ENCODE assay signal across 24 cellular contexts in the genomic region with DNA sequence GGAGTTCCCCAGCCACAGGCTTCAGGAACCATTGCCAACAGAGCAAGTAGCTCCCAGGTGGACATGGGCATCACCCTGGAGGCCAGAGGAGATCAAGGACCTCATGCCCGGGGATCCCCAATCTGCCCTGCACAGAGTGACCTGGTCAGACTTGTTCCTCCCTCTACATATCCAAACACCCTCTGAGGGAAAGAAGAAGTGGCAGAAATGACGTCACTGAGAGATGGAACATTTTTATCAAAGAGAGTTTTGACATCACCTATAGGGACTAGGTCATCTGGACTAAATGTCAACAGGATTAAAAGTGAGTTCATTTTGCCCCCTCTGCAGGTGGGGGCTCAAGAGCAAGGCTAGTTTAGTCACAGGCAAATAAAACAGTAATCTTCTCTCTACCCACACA.
"Had no signal": no experiment of that assay in that cellular context is flagged by ENCODE, and none has a peak within 500 bp of the region (broad histone marks: within the 10 kb centered on the region; RNA-seq: fewer than 3 reads in every experiment).

No MANE protein-coding gene starts in this region.

- H3K36me3 Mint-ChIP-seq: memory B cell; mesothelial cell of epicardium; naive B cell; natural killer cell treated with Interleukin-12 subunit alpha and Interleukin-12 subunit beta and Interleukin-15 and Interleukin-18, amount 100 ng/mL, for 72 hours had no signal

- H3K4me3 ChIP-seq: gastrocnemius medialis, lung, mucosa of descending colon, pancreas, smooth muscle cell, stomach, thyroid gland had no signal

- H3K27ac Mint-ChIP-seq: memory B cell; mesothelial cell of epicardium; natural killer cell treated with Interleukin-12 subunit alpha and Interleukin-12 subunit beta and Interleukin-15 and Interleukin-18, amount 100 ng/mL, for 72 hours had no signal

- H3K27me3 ChIP-seq: pancreas, thyroid gland had no signal

- H3K27ac ChIP-seq: gastrocnemius medialis, neutrophil, pancreas, stomach, thyroid gland had no signal

- DNase-seq: cortex of kidney; effector CD4-positive, alpha-beta T cell; foreskin fibroblast; gastrocnemius medialis; head of caudate nucleus; mucosa of descending colon; naive B cell; pancreas; stimulated activated CD4-positive, alpha-beta T cell treated with anti-CD3 and anti-CD28 coated beads, Interleukin-12 subunit alpha, Interleukin-12 subunit beta, amount 100 ng/mL, for 4 hours; stimulated activated CD4-positive, alpha-beta T cell treated with anti-CD3 and anti-CD28 coated beads, Interleukin-1b, Interleukin-23, amount 100 ng/mL, for 48 hours; stimulated activated CD4-positive, alpha-beta T cell treated with anti-CD3 and anti-CD28 coated beads, Interleukin-4, amount 100 ng/mL, for 1 hour; stimulated activated CD8-positive, alpha-beta memory T cell treated with anti-CD3 and anti-CD28 coated beads, Interleukin-4, amount 100 ng/mL, for 48 hours; stimulated activated naive CD4-positive, alpha-beta T cell treated with Interleukin-2 at 50 U/mL for 16 hours; stomach; thyroid gland; trophoblast cell had no signal

- H3K4me3 Mint-ChIP-seq: memory B cell; mesothelial cell of epicardium; naive B cell; natural killer cell treated with Interleukin-12 subunit alpha and Interleukin-12 subunit beta and Interleukin-15 and Interleukin-18, amount 100 ng/mL, for 72 hours; neural crest cell had no signal

- ATAC-seq: gastrocnemius medialis; mucosa of descending colon; natural killer cell treated with Interleukin-12 subunit alpha and Interleukin-12 subunit beta and Interleukin-15 and Interleukin-18, amount 100 ng/mL, for 72 hours; pancreas; sciatic nerve had no signal

- H3K9me3 Mint-ChIP-seq: memory B cell; mesothelial cell of epicardium; naive B cell; natural killer cell treated with Interleukin-12 subunit alpha and Interleukin-12 subunit beta and Interleukin-15 and Interleukin-18, amount 100 ng/mL, for 72 hours; neural crest cell had no signal
